ENCODE assay signal across 18 cellular contexts in the genomic region with DNA sequence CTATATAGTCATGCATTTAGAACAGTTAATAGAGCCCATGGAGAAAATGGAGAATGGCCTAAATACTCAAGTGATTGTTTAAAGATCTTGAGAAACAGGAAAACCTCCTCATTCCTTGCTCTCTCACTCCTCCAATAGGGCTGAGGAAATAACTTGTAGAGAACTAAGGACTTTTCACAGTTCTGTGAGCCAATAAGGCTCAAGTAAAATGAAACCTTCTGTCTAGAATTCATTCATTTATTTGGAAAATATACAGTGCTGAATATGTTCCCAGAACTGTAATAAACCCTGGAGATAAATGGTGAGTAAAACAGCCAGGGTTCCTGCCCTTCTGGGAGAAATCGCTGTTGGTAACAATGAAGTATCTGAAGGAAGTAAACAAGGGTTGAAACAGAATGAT. TPM values are rescaled to one million over a fixed set of nuclear protein-coding genes. Genes with fewer than 3 reads are reported as not detected.
DNase-seq lines count a peak whose midpoint lies in the region; ATAC-seq and TF ChIP-seq lines count a peak whose summit lies in the region.
"Had no signal": no experiment of that assay in that cellular context is flagged by ENCODE, and none has a peak within 500 bp of the region (broad histone marks: within the 10 kb centered on the region; RNA-seq: fewer than 3 reads in every experiment).

No MANE protein-coding gene starts in this region.

- peaks cover 0 to 3% (median 0%) of the 10 kb centered on the region in 3 donors for H3K27me3 ChIP-seq in gastrocnemius medialis

- H3K4me3 Mint-ChIP-seq in osteocyte (ENCODE audit: unreplicated experiment) = peak overlapping the region; percentile 31
- H3K4me3 Mint-ChIP-seq: stimulated activated effector memory CD8-positive, alpha-beta T cell treated with anti-CD3 and anti-CD28 coated beads, Interleukin-12 subunit alpha, Interleukin-12 subunit beta, amount 100 ng/mL, for 72 hours had no signal

- no peak overlapping the region for H3K27ac ChIP-seq in gastrocnemius medialis
- H3K27ac ChIP-seq: epithelial cell of prostate, sigmoid colon, transverse colon had no signal

- DNase-seq in RPMI7951 (ENCODE audit: low read depth) = peak; percentile 15
- peak; percentile 30 for DNase-seq in fibroblast of mammary gland (ENCODE audit: low read depth)
- DNase-seq in osteocyte (ENCODE audit: extremely low spot score, unreplicated experiment) = no peak
- no peak for DNase-seq in DMS 273 treated with DMSO at 0.1 percent for 48 hours (lab: John Stamatoyannopoulos, UW)
- no peak for DNase-seq in gastrocnemius medialis
- no peak for DNase-seq in MV-4-11 (lab: John Stamatoyannopoulos, UW)
- DNase-seq: activated CD4-positive, alpha-beta T cell treated with anti-CD3 and anti-CD28 coated beads for 1 hour; activated CD8-positive, alpha-beta memory T cell treated with anti-CD3 and anti-CD28 coated beads, Interleukin-2, amount 50 U/mL, for 4 hours; activated naive CD4-positive, alpha-beta T cell treated with anti-CD3 and anti-CD28 coated beads, Interleukin-2, amount 50 U/mL, for 16 hours; COR-L47; NCI-H1105 treated with DMSO at 0.1 percent for 48 hours; sigmoid colon; T-helper 1 cell; transverse colon had no signal

- H3K36me3 ChIP-seq in gastrocnemius medialis = no peaks in the 10 kb centered on the region
- H3K36me3 ChIP-seq: sigmoid colon, transverse colon had no signal

- peaks cover 97% of the 10 kb centered on the region for H3K4me1 Mint-ChIP-seq in osteocyte (ENCODE audit: unreplicated experiment)
- H3K4me1 Mint-ChIP-seq: stimulated activated effector memory CD8-positive, alpha-beta T cell treated with anti-CD3 and anti-CD28 coated beads, Interleukin-12 subunit alpha, Interleukin-12 subunit beta, amount 100 ng/mL, for 72 hours had no signal

- intact Hi-C loops in gastrocnemius medialis (cut with DNase I; ENCODE audit: low total_unique reads) = no loop called here

- H3K4me1 ChIP-seq in gastrocnemius medialis = no peaks in the 10 kb centered on the region
- H3K4me1 ChIP-seq: sigmoid colon had no signal

- no peaks in the 10 kb centered on the region for H3K9me3 ChIP-seq in gastrocnemius medialis
- H3K9me3 ChIP-seq: sigmoid colon, transverse colon had no signal

- TF ChIP-seq CTCF in fibroblast of mammary gland (conservative IDR thresholded peaks at IDR 0.05; ENCODE audit: control insufficient read depth, insufficient read depth, low read depth, low read length) (no peak), osteocyte (IDR thresholded peaks at IDR 0.05) (no peak), gastrocnemius medialis (IDR thresholded peaks at IDR 0.05 in 4 of 5, conservative IDR thresholded peaks at IDR 0.05 in 1 of 5) (no peak)

- no peaks in the 10 kb centered on the region for H3K9me3 Mint-ChIP-seq in osteocyte (ENCODE audit: unreplicated experiment)
- H3K9me3 Mint-ChIP-seq: stimulated activated effector memory CD8-positive, alpha-beta T cell treated with anti-CD3 and anti-CD28 coated beads, Interleukin-12 subunit alpha, Interleukin-12 subunit beta, amount 100 ng/mL, for 72 hours had no signal

- in situ Hi-C loops in gastrocnemius medialis (cut with MboI; ENCODE audit: low sequenced_read_pairs in 4 of 4) = no loop called here

- H3K36me3 Mint-ChIP-seq in osteocyte (ENCODE audit: unreplicated experiment) = no peaks in the 10 kb centered on the region
- H3K36me3 Mint-ChIP-seq: stimulated activated effector memory CD8-positive, alpha-beta T cell treated with anti-CD3 and anti-CD28 coated beads, Interleukin-12 subunit alpha, Interleukin-12 subunit beta, amount 100 ng/mL, for 72 hours had no signal

- no peak for TF ChIP-seq POLR2A in gastrocnemius medialis (IDR thresholded peaks at IDR 0.05)

- peak overlapping the region; percentile 91 for H3K27ac Mint-ChIP-seq in osteocyte (ENCODE audit: unreplicated experiment)
- H3K27ac Mint-ChIP-seq: stimulated activated effector memory CD8-positive, alpha-beta T cell treated with anti-CD3 and anti-CD28 coated beads, Interleukin-12 subunit alpha, Interleukin-12 subunit beta, amount 100 ng/mL, for 72 hours had no signal

- ATAC-seq in GM18868 (IDR thresholded peaks at IDR 0.05; ENCODE audit: unreplicated experiment) (peak; percentile 4), gastrocnemius medialis (no peak)
- ATAC-seq: stimulated activated effector memory CD8-positive, alpha-beta T cell treated with anti-CD3 and anti-CD28 coated beads, Interleukin-12 subunit alpha, Interleukin-12 subunit beta, amount 100 ng/mL, for 72 hours had no signal

- H3K4me3 ChIP-seq in fibroblast of mammary gland (ENCODE audit: control insufficient read depth, low read depth, low read length) = no peak overlapping the region
- no peak overlapping the region for H3K4me3 ChIP-seq in gastrocnemius medialis
- H3K4me3 ChIP-seq: lung, sigmoid colon, transverse colon had no signal

- no peaks in the 10 kb centered on the region for H3K27me3 Mint-ChIP-seq in osteocyte (ENCODE audit: unreplicated experiment)

RNA-seq across cellular contexts. Expression of a gene that starts 35.3 kb away (rescaled TPM):
- 0.59 and 1.2 TPM in 2 replicates for total RNA-seq in RPMI7951 (2014; rRNA removed; shearing (Covaris generic))
- 55.1 and 57.0 TPM in 2 replicates for total RNA-seq in osteocyte
- 1 to 10 TPM in 1 of 4 donors, under 1 TPM in 3; 0.07 to 1.1 (median 0.31) TPM for total RNA-seq in gastrocnemius medialis

Comparison
In these comparisons a context has a peak if more than half of its experiments do, and no peak if none do; other contexts are left out.
1. DNase-seq: peak in RPMI7951 (single experiment) and fibroblast of mammary gland (single experiment); none in osteocyte (single experiment), DMS 273 treated with DMSO at 0.1 percent for 48 hours (single experiment), gastrocnemius medialis (0 of 2) and MV-4-11 (single experiment).
2. RNA of a gene that starts 35.3 kb away (total RNA-seq): 55.1 to 57.0 TPM in osteocyte; 0.59 to 1.2 TPM in RPMI7951 and 0.07 to 1.1 TPM in gastrocnemius medialis; every median in the first group is over 10 times any median in the second.